Comparison of ENCODE assay signal across 8 cellular contexts in genomic region chr20:13220194-13220856, GRCh38. TPM values are rescaled to one million over a fixed set of nuclear protein-coding genes. Genes with fewer than 3 reads are reported as not detected.
DNase-seq lines count a peak whose midpoint lies in the region; ATAC-seq and TF ChIP-seq lines count a peak whose summit lies in the region.

No MANE protein-coding gene starts in this region.

- H3K27ac ChIP-seq in CD8-positive, alpha-beta memory T cell (ENCODE audit: low read depth, low read length), result no peak overlapping the region
- H3K27ac ChIP-seq in uterus, result no peak overlapping the region

- no peaks in the 10 kb centered on the region for H3K36me3 ChIP-seq in CD8-positive, alpha-beta memory T cell (ENCODE audit: insufficient read depth, low read length)
- no peaks in the 10 kb centered on the region for H3K36me3 ChIP-seq in Loucy (ENCODE audit: insufficient read depth, low read length)
- H3K36me3 ChIP-seq in uterus, result no peaks in the 10 kb centered on the region

- POLR2A ChIA-PET in CD8-positive, alpha-beta memory T cell (lab: Charles Lee), result interaction anchor here (0.6 kb wide), 1 partner anchor 24 kb away, joined by 3 read pairs; no protein-coding TSS in a partner anchor

- no peaks in the 10 kb centered on the region for H3K9me3 ChIP-seq in CD8-positive, alpha-beta memory T cell (ENCODE audit: low read length)
- H3K9me3 ChIP-seq in Loucy (ENCODE audit: insufficient read depth, low read depth, low read length) (no peaks in the 10 kb centered on the region), uterus (no peaks in the 10 kb centered on the region)

- H3K4me3 ChIP-seq in CD8-positive, alpha-beta memory T cell (ENCODE audit: low read length), result peak overlapping the region; percentile 55
- H3K4me3 ChIP-seq in Loucy (ENCODE audit: low read length, poor library complexity, severe bottlenecking) (peak overlapping the region; percentile 68), fibroblast of villous mesenchyme (ENCODE audit: low read depth, low read length) (peak overlapping the region; percentile 45), uterus (peak overlapping the region; percentile 28 to 46)

- no peaks in the 10 kb centered on the region for H3F3A ChIP-seq in Loucy (ENCODE audit: low read depth)

- H3K9me2 ChIP-seq in Loucy (replicated peaks; ENCODE audit: low read depth, low read length), result no peaks in the 10 kb centered on the region

- no peaks in the 10 kb centered on the region for H4K20me1 ChIP-seq in Loucy (ENCODE audit: insufficient read depth, low read length, poor library complexity, severe bottlenecking)

- TF ChIP-seq CTCF in Loucy (conservative IDR thresholded peaks at IDR 0.05; ENCODE audit: low read length) (no peak), fibroblast of villous mesenchyme (IDR thresholded peaks at IDR 0.05; ENCODE audit: insufficient read depth, low read depth, low read length) (no peak), nephron progenitor cell (IDR thresholded peaks at IDR 0.05) (no peak), uterus (IDR thresholded peaks at IDR 0.05) (no peak)

- no peaks in the 10 kb centered on the region for H3K79me2 ChIP-seq in Loucy (ENCODE audit: insufficient read depth, low read length)

- DNase-seq in CD8-positive, alpha-beta memory T cell, result peak in 2 of 5 donors; percentile 2 to 21
- peak; percentile 53 to 60 for DNase-seq in activated T-cell treated with anti-CD3 and anti-CD28 coated beads, Interleukin-2, amount 50 U/mL, for 48 hours
- DNase-seq in fibroblast of villous mesenchyme (ENCODE audit: low read depth) (peak; percentile 20), nephron progenitor cell (peak; percentile 71), uterus (peak; percentile 28 to 44), A172 (ENCODE audit: low spot score) (no peak)

- H3K27me3 ChIP-seq in CD8-positive, alpha-beta memory T cell (ENCODE audit: insufficient read depth, low read length, poor library complexity, severe bottlenecking), result peaks cover 12% of the 10 kb centered on the region
- H3K27me3 ChIP-seq in Loucy (ENCODE audit: insufficient read depth, low read length, poor library complexity, severe bottlenecking) (peaks cover 26% of the 10 kb centered on the region), uterus (no peaks in the 10 kb centered on the region)

- no peak for TF ChIP-seq POLR2A in uterus (IDR thresholded peaks at IDR 0.05)

- peak overlapping the region in 4 of 8 donors; percentile 57 to 83 (median 76) for H3K27ac Mint-ChIP-seq in CD8-positive, alpha-beta memory T cell
- H3K27ac Mint-ChIP-seq in nephron progenitor cell, result peak overlapping the region; percentile 42

- peaks cover 0 to 2% (median 0%) of the 10 kb centered on the region in 5 donors for H3K9me3 Mint-ChIP-seq in CD8-positive, alpha-beta memory T cell
- H3K9me3 Mint-ChIP-seq in nephron progenitor cell, result no peaks in the 10 kb centered on the region

- H2AFZ ChIP-seq in Loucy (ENCODE audit: low read length), result peak overlapping the region; percentile 92; the same call in 1 of the 2 replicates

- peak overlapping the region; percentile 55 for H3K4me2 ChIP-seq in Loucy (ENCODE audit: low read depth, low read length, poor library complexity, severe bottlenecking)

- CTCF ChIA-PET in CD8-positive, alpha-beta memory T cell (lab: Charles Lee), result no interaction called here

- peaks cover 34 to 66% of the 10 kb centered on the region in 2 donors for H3K27me3 Mint-ChIP-seq in CD8-positive, alpha-beta memory T cell
- peaks cover 37% of the 10 kb centered on the region for H3K27me3 Mint-ChIP-seq in nephron progenitor cell (ENCODE audit: low read depth, poor library complexity)

- ATAC-seq in HG02970 (IDR thresholded peaks at IDR 0.05; ENCODE audit: low FRiP score, unreplicated experiment), result no peak

- intact Hi-C loops in uterus (cut with DNase I; ENCODE audit: low total_unique reads), result no loop called here

- H3K4me3 Mint-ChIP-seq in CD8-positive, alpha-beta memory T cell, result peak overlapping the region; percentile 76 to 90 (median 88)
- peak overlapping the region; percentile 84 for H3K4me3 Mint-ChIP-seq in nephron progenitor cell

- H3K36me3 Mint-ChIP-seq in CD8-positive, alpha-beta memory T cell, result no peaks in the 10 kb centered on the region
- peaks cover 4% of the 10 kb centered on the region for H3K36me3 Mint-ChIP-seq in nephron progenitor cell (ENCODE audit: low read depth)

- H3K4me1 Mint-ChIP-seq in CD8-positive, alpha-beta memory T cell, result peaks cover 13 to 30% (median 19%) of the 10 kb centered on the region in 3 donors
- peaks cover 62% of the 10 kb centered on the region for H3K4me1 Mint-ChIP-seq in nephron progenitor cell

- no peak overlapping the region for H3K9ac ChIP-seq in Loucy (ENCODE audit: low read depth, low read length, poor library complexity, severe bottlenecking)

- peaks cover 13% of the 10 kb centered on the region for H3K4me1 ChIP-seq in CD8-positive, alpha-beta memory T cell (ENCODE audit: insufficient read depth, low read length)
- H3K4me1 ChIP-seq in Loucy (ENCODE audit: insufficient read depth, low read length, poor library complexity, severe bottlenecking) (peaks cover 4% of the 10 kb centered on the region), uterus (peaks cover 0 to 6% of the 10 kb centered on the region in 2 donors)

RNA-seq across cellular contexts. Expression of gene ISM1, which starts 0.7 kb away (rescaled TPM):
- 1 to 10 TPM; 1.6 to 1.7 TPM for total RNA-seq in CD8-positive, alpha-beta memory T cell
- polyA plus RNA-seq in CD8-positive, alpha-beta memory T cell, result 1.3 TPM
- total RNA-seq in fibroblast of villous mesenchyme, result 0.43 and 0.64 TPM in 2 replicates
- 1 to 10 TPM in 2 of 4 donors, under 1 TPM in 1, not detected in 1; 0.49 to 6.2 (median 2.3) TPM for total RNA-seq in uterus
- total RNA-seq in A172 (2014; rRNA removed; shearing (Covaris generic)), result not detected in 2 replicates
